In the genomic region with DNA sequence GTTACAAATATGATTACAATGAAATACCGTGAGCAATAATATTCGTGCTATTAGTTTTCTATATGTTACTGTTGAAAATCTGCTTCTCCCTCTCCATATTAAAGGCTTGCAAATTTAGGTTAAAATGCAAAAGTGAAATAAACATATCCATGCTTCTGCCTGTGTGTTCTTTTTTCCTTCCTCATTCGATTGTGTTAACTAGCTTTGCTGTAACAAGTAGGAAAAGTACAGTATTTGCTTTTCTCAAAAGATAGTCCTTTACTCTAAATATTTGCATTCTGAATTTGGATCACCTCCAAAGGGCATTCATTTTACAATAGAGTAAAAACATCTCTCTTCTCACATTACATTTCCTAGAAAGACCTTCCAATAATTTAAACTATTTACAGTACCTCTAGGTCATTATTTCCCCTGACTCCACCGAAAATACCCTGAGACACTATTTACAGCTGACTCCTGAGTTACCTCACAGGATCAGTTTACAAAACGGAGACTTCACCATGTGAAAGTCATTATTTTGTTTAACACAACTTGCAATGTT, we compare ENCODE assay signal across 15 cellular contexts.
DNase-seq lines count a peak whose midpoint lies in the region; ATAC-seq and TF ChIP-seq lines count a peak whose summit lies in the region.
"Had no signal": no experiment of that assay in that cellular context is flagged by ENCODE, and none has a peak within 500 bp of the region (broad histone marks: within the 10 kb centered on the region; RNA-seq: fewer than 3 reads in every experiment).

No MANE protein-coding gene starts in this region.

- 67 to 68% methylated on average over 5 of the region's 5 CpGs for WGBS in heart right ventricle, 2 donors

- H3K27me3 Mint-ChIP-seq in mesothelial cell of epicardium (ENCODE audit: low read depth) (no peaks in the 10 kb centered on the region), immature natural killer cell (ENCODE audit: low read depth in 3 of 3) (peaks cover 0 to 3% (median 2%) of the 10 kb centered on the region in 3 donors)
- H3K27me3 Mint-ChIP-seq: CD8-positive, alpha-beta memory T cell had no signal

- H3K4me1 Mint-ChIP-seq in mesothelial cell of epicardium (peaks cover 51% of the 10 kb centered on the region), immature natural killer cell (no peaks in the 10 kb centered on the region)
- H3K4me1 Mint-ChIP-seq: CD8-positive, alpha-beta memory T cell had no signal

- H3K4me3 Mint-ChIP-seq in mesothelial cell of epicardium (no peak overlapping the region), immature natural killer cell (no peak overlapping the region)
- H3K4me3 Mint-ChIP-seq: CD8-positive, alpha-beta memory T cell had no signal

- H3K27me3 ChIP-seq in heart right ventricle, result no peaks in the 10 kb centered on the region
- H3K27me3 ChIP-seq: BLaER1 had no signal

- intact Hi-C loops in heart right ventricle (cut with DNase I), result no loop called here

- H3K9me3 ChIP-seq in heart right ventricle, result peaks cover 0 to 12% (median 4%) of the 10 kb centered on the region in 11 donors
- H3K9me3 ChIP-seq: BLaER1 had no signal

- H3K4me3 ChIP-seq in LNCaP clone FGC (ENCODE audit: low read depth, low read length) (no peak overlapping the region), heart right ventricle (no peak overlapping the region)
- H3K4me3 ChIP-seq: BLaER1, K562 had no signal

- TF ChIP-seq CTCF in LNCaP clone FGC (IDR thresholded peaks at IDR 0.05; ENCODE audit: control insufficient read depth, extremely low read depth, insufficient read depth) (no peak), mesothelial cell of epicardium (IDR thresholded peaks at IDR 0.05; ENCODE audit: unreplicated experiment) (no peak), heart right ventricle (IDR thresholded peaks at IDR 0.05) (no peak)

- H3K9me3 Mint-ChIP-seq in mesothelial cell of epicardium (peaks cover 7% of the 10 kb centered on the region), immature natural killer cell (peaks cover 2 to 18% (median 3%) of the 10 kb centered on the region in 6 donors)

- no peak for ATAC-seq in heart right ventricle
- ATAC-seq: K562, Panc1 had no signal

- peak overlapping the region; percentile 58 for H3K27ac Mint-ChIP-seq in mesothelial cell of epicardium
- H3K27ac Mint-ChIP-seq in immature natural killer cell, result no peak overlapping the region
- H3K27ac Mint-ChIP-seq: CD8-positive, alpha-beta memory T cell had no signal

- no peak overlapping the region for H3K27ac ChIP-seq in heart right ventricle
- H3K27ac ChIP-seq: BLaER1 had no signal

- H3K36me3 ChIP-seq in heart right ventricle, result no peaks in the 10 kb centered on the region
- H3K36me3 ChIP-seq: BLaER1 had no signal

- H3K4me1 ChIP-seq in heart right ventricle, result peaks cover 0 to 5% (median 0%) of the 10 kb centered on the region in 9 donors
- H3K4me1 ChIP-seq: BLaER1 had no signal

- peak; percentile 41 for DNase-seq in NCI-H1105 treated with DMSO at 0.1 percent for 48 hours (lab: John Stamatoyannopoulos, UW)
- DNase-seq in NCI-H1105 (lab: John Stamatoyannopoulos, UW), result no peak
- DNase-seq in LNCaP clone FGC (ENCODE audit: low read depth), result peak; percentile 13
- DNase-seq in NCI-H69 (lab: John Stamatoyannopoulos, UW), result peak; percentile 63
- no peak for DNase-seq in mesothelial cell of epicardium (ENCODE audit: low spot score in 2 of 2, unreplicated experiment in 2 of 2)
- no peak for DNase-seq in activated T-cell treated with anti-CD3 and anti-CD28 coated beads for 4 hours
- DNase-seq in heart right ventricle, result no peak
- no peak for DNase-seq in immature natural killer cell
- DNase-seq: 8988T; CD8-positive, alpha-beta memory T cell; NCI-H446 treated with DMSO at 0.1 percent for 48 hours; SIG-M5 had no signal

- no peaks in the 10 kb centered on the region for H3K36me3 Mint-ChIP-seq in mesothelial cell of epicardium
- peaks cover 0 to 2% (median 0%) of the 10 kb centered on the region in 3 donors for H3K36me3 Mint-ChIP-seq in immature natural killer cell
- H3K36me3 Mint-ChIP-seq: CD8-positive, alpha-beta memory T cell had no signal

Comparison
In these comparisons a context has a peak if more than half of its experiments do, and no peak if none do; other contexts are left out.
1. DNase-seq: peak in NCI-H1105 treated with DMSO at 0.1 percent for 48 hours (single experiment), LNCaP clone FGC (single experiment) and NCI-H69 (single experiment); none in NCI-H1105 (single experiment), mesothelial cell of epicardium (0 of 2), activated T-cell treated with anti-CD3 and anti-CD28 coated beads for 4 hours (single experiment), heart right ventricle (0 of 2) and immature natural killer cell (0 of 3).